25 cellular contexts compared by ENCODE assay signal in genomic region chr6:18609715-18610114, GRCh38.
DNase-seq lines count a peak whose midpoint lies in the region; ATAC-seq, FAIRE-seq and TF ChIP-seq lines count a peak whose summit lies in the region.
"Had no signal": no experiment of that assay in that cellular context is flagged by ENCODE, and none has a peak within 500 bp of the region (broad histone marks: within the 10 kb centered on the region; RNA-seq: fewer than 3 reads in every experiment).

No MANE protein-coding gene starts in this region.

- H3K27ac ChIP-seq in HepG2 (ENCODE audit: extremely low read length, insufficient read depth, low read length) (no peak overlapping the region), right lobe of liver (no peak overlapping the region), OCI-LY3 (ENCODE audit: low read length) (no peak overlapping the region)
- H3K27ac ChIP-seq: GM23248, RWPE1 had no signal

- FAIRE-seq in HepG2 (lab: Jason Lieb, UNC), result no peak
- FAIRE-seq: GM12891 had no signal

- no peaks in the 10 kb centered on the region for H3K4me1 Mint-ChIP-seq in stimulated activated effector memory CD8-positive, alpha-beta T cell treated with anti-CD3 and anti-CD28 coated beads, Interleukin-12 subunit alpha, Interleukin-12 subunit beta, amount 100 ng/mL, for 72 hours
- H3K4me1 Mint-ChIP-seq in activated CD4-positive, alpha-beta memory T cell treated with anti-CD3 and anti-CD28 coated beads, Interleukin-2, amount 10 ng/mL, durations not matched to agents 7 days and 5 days, result no peaks in the 10 kb centered on the region
- H3K4me1 Mint-ChIP-seq: CD4-positive, CD25-positive, alpha-beta regulatory T cell had no signal

- H3K4me3 Mint-ChIP-seq in stimulated activated effector memory CD8-positive, alpha-beta T cell treated with anti-CD3 and anti-CD28 coated beads, Interleukin-12 subunit alpha, Interleukin-12 subunit beta, amount 100 ng/mL, for 72 hours, result no peak overlapping the region
- H3K4me3 Mint-ChIP-seq in activated CD4-positive, alpha-beta memory T cell treated with anti-CD3 and anti-CD28 coated beads, Interleukin-2, amount 10 ng/mL, durations not matched to agents 7 days and 5 days, result no peak overlapping the region
- H3K4me3 Mint-ChIP-seq: CD4-positive, CD25-positive, alpha-beta regulatory T cell had no signal

- H3K36me3 Mint-ChIP-seq in stimulated activated effector memory CD8-positive, alpha-beta T cell treated with anti-CD3 and anti-CD28 coated beads, Interleukin-12 subunit alpha, Interleukin-12 subunit beta, amount 100 ng/mL, for 72 hours, result no peaks in the 10 kb centered on the region
- H3K36me3 Mint-ChIP-seq in activated CD4-positive, alpha-beta memory T cell treated with anti-CD3 and anti-CD28 coated beads, Interleukin-2, amount 10 ng/mL, durations not matched to agents 7 days and 5 days (ENCODE audit: low read depth), result no peaks in the 10 kb centered on the region
- H3K36me3 Mint-ChIP-seq: CD4-positive, CD25-positive, alpha-beta regulatory T cell had no signal

- no peak overlapping the region for H3K27ac Mint-ChIP-seq in stimulated activated effector memory CD8-positive, alpha-beta T cell treated with anti-CD3 and anti-CD28 coated beads, Interleukin-12 subunit alpha, Interleukin-12 subunit beta, amount 100 ng/mL, for 72 hours
- H3K27ac Mint-ChIP-seq in activated CD4-positive, alpha-beta memory T cell treated with anti-CD3 and anti-CD28 coated beads, Interleukin-2, amount 10 ng/mL, durations not matched to agents 7 days and 5 days, result no peak overlapping the region
- H3K27ac Mint-ChIP-seq: CD4-positive, CD25-positive, alpha-beta regulatory T cell had no signal

- TF ChIP-seq POLR2A in HepG2 (IDR thresholded peaks at IDR 0.05; ENCODE audit: insufficient read depth in 1 of 2, low read depth in 2 of 2, low read length in 2 of 2), result no peak
- TF ChIP-seq POLR2A in right lobe of liver (IDR thresholded peaks at IDR 0.05), result no peak

- no peaks in the 10 kb centered on the region for H4K20me1 ChIP-seq in HepG2 (ENCODE audit: insufficient read depth, low read length)
- H4K20me1 ChIP-seq in OCI-LY3 (ENCODE audit: insufficient read depth, low read length), result no peaks in the 10 kb centered on the region

- H2AFZ ChIP-seq in HepG2 (ENCODE audit: low read length), result no peak overlapping the region
- no peak overlapping the region for H2AFZ ChIP-seq in OCI-LY3 (ENCODE audit: low read depth, low read length)
- H2AFZ ChIP-seq: GM23248 had no signal

- DNase-seq in HepG2 (ENCODE audit: low spot score) (no peak), right lobe of liver (no peak), epithelial cell of esophagus (ENCODE audit: low read depth) (peak; percentile 24), NCI-H510A (lab: John Stamatoyannopoulos, UW) (no peak), GM13976 (ENCODE audit: low spot score) (no peak)
- no peak for DNase-seq in stimulated activated effector memory CD8-positive, alpha-beta T cell treated with anti-CD3 and anti-CD28 coated beads, Interleukin-12 subunit alpha, Interleukin-12 subunit beta, amount 100 ng/mL, for 72 hours (ENCODE audit: low spot score in 2 of 2)
- no peak for DNase-seq in activated CD4-positive, alpha-beta memory T cell treated with anti-CD3 and anti-CD28 coated beads, Interleukin-2, amount 10 ng/mL, durations not matched to agents 7 days and 5 days
- DNase-seq: CD4-positive, CD25-positive, alpha-beta regulatory T cell; COR-L47; DMS 273 treated with DMSO at 0.1 percent for 48 hours; GM23248; Kasumi-1; MG63; NCI-H1417; NCI-H1694 treated with DMSO at 0.1 percent for 48 hours; NCI-H2081 treated with DMSO at 0.1 percent for 48 hours; NCI-H2171 treated with DMSO at 0.1 percent for 48 hours; NCI-H526 treated with DMSO at 0.1 percent for 48 hours; PC-3; SIG-M5; SK-N-SH had no signal

- no peak for TF ChIP-seq RAD21 in HepG2 (CRISPR knock-in tag; IDR thresholded peaks at IDR 0.05)

- CTCF ChIA-PET in HepG2 (lab: Yijun Ruan, JAX; ENCODE audit: low intra/inter-chr PET ratio, low total read pairs), result no interaction called here
- CTCF ChIA-PET in activated CD4-positive, alpha-beta memory T cell treated with anti-CD3 and anti-CD28 coated beads, Interleukin-2, amount 10 ng/mL, durations not matched to agents 7 days and 5 days (lab: Charles Lee), result interaction anchor here (1.3 kb wide), 1 partner anchor 13 kb away, joined by 4 read pairs; no protein-coding TSS in a partner anchor

- 0% methylated on average over 1 of the region's 1 CpG for WGBS in HepG2 (ENCODE audit: low lambda C conversion rate)
- WGBS in right lobe of liver (ENCODE audit: insufficient coverage, low coverage, low lambda C conversion rate, missing lambda C conversion rate), result 27% methylated on average over 1 of the region's 1 CpG

- H3K4me3 ChIP-seq in HepG2 (replicated peaks in 1 of 3; ENCODE audit: insufficient read depth in 1 of 3, low read depth in 2 of 3, low read length in 3 of 3) (no peak overlapping the region), right lobe of liver (no peak overlapping the region), OCI-LY3 (ENCODE audit: low read length) (no peak overlapping the region), epithelial cell of esophagus (ENCODE audit: low read length) (no peak overlapping the region)
- H3K4me3 ChIP-seq: GM23248, HAP-1, MG63 had no signal

- no peaks in the 10 kb centered on the region for H3K27me3 ChIP-seq in HepG2 (ENCODE audit: control insufficient read depth in 1 of 2, insufficient read depth in 2 of 2, low read length in 2 of 2)
- no peaks in the 10 kb centered on the region for H3K27me3 ChIP-seq in right lobe of liver
- no peaks in the 10 kb centered on the region for H3K27me3 ChIP-seq in OCI-LY3 (ENCODE audit: low read depth, low read length)
- H3K27me3 ChIP-seq: MG63 had no signal

- H3K9me3 ChIP-seq in HepG2 (ENCODE audit: low read length), result no peaks in the 10 kb centered on the region
- H3K9me3 ChIP-seq in right lobe of liver, result no peaks in the 10 kb centered on the region
- no peaks in the 10 kb centered on the region for H3K9me3 ChIP-seq in OCI-LY3 (ENCODE audit: insufficient read depth, low read length)
- H3K9me3 ChIP-seq: HAP-1, MG63, SK-N-SH had no signal

- intact Hi-C loops in HepG2 (cut with micrococcal nuclease; ENCODE audit: unreplicated experiment), result no loop called here
- intact Hi-C loops in right lobe of liver (cut with DNase I), result no loop called here

- no peaks in the 10 kb centered on the region for H3K36me3 ChIP-seq in HepG2 (replicated peaks in 1 of 2; ENCODE audit: control insufficient read depth in 1 of 2, insufficient read depth in 2 of 2, low read length in 2 of 2)
- no peaks in the 10 kb centered on the region for H3K36me3 ChIP-seq in right lobe of liver
- no peaks in the 10 kb centered on the region for H3K36me3 ChIP-seq in OCI-LY3 (replicated peaks; ENCODE audit: low read depth, low read length)
- H3K36me3 ChIP-seq: HAP-1, MG63 had no signal

- no peaks in the 10 kb centered on the region for H3K9me3 Mint-ChIP-seq in stimulated activated effector memory CD8-positive, alpha-beta T cell treated with anti-CD3 and anti-CD28 coated beads, Interleukin-12 subunit alpha, Interleukin-12 subunit beta, amount 100 ng/mL, for 72 hours
- no peaks in the 10 kb centered on the region for H3K9me3 Mint-ChIP-seq in activated CD4-positive, alpha-beta memory T cell treated with anti-CD3 and anti-CD28 coated beads, Interleukin-2, amount 10 ng/mL, durations not matched to agents 7 days and 5 days

- POLR2A ChIA-PET in HepG2 (lab: Yijun Ruan, JAX), result no interaction called here
- POLR2A ChIA-PET in activated CD4-positive, alpha-beta memory T cell treated with anti-CD3 and anti-CD28 coated beads, Interleukin-2, amount 10 ng/mL, durations not matched to agents 7 days and 5 days (lab: Charles Lee), result no interaction called here

- peaks cover 2% of the 10 kb centered on the region for H3K27me3 Mint-ChIP-seq in activated CD4-positive, alpha-beta memory T cell treated with anti-CD3 and anti-CD28 coated beads, Interleukin-2, amount 10 ng/mL, durations not matched to agents 7 days and 5 days

- H3K79me2 ChIP-seq in HepG2 (ENCODE audit: insufficient read depth, low read length) (no peaks in the 10 kb centered on the region), OCI-LY3 (ENCODE audit: low read length) (no peaks in the 10 kb centered on the region)

- H3K4me2 ChIP-seq in HepG2 (ENCODE audit: low read depth, low read length) (no peak overlapping the region), OCI-LY3 (ENCODE audit: low read length) (peak overlapping the region; percentile 5; the same call in 1 of the 2 replicates)
- H3K4me2 ChIP-seq: SK-N-SH had no signal

- no peaks in the 10 kb centered on the region for H3K4me1 ChIP-seq in HepG2 (ENCODE audit: insufficient read depth, low read length)
- H3K4me1 ChIP-seq in right lobe of liver, result peaks cover 0 to 7% (median 2%) of the 10 kb centered on the region in 4 donors
- peaks cover 8% of the 10 kb centered on the region for H3K4me1 ChIP-seq in OCI-LY3 (ENCODE audit: low read length)

- TF ChIP-seq EP300 in HepG2 (IDR thresholded peaks at IDR 0.05; ENCODE audit: low read depth in 2 of 2, low read length in 2 of 2), result no peak
- no peak for TF ChIP-seq EP300 in HepG2 (CRISPR knock-in tag; IDR thresholded peaks at IDR 0.05; ENCODE audit: borderline replicate concordance)

- H3K9ac ChIP-seq in HepG2 (ENCODE audit: insufficient read depth, low read depth, low read length) (no peak overlapping the region), OCI-LY3 (ENCODE audit: low read length) (no peak overlapping the region)
- H3K9ac ChIP-seq: GM23248, SK-N-SH had no signal

- no TSS peak for BruUV-seq in HepG2 (replicated peaks; lab: Mats Ljungman, UMichigan)

- in situ Hi-C loops in HepG2 (cut with HindIII; ENCODE audit: extremely low pct_ligation_motif_present, low pct_unique_long_range_greater_than_20kb), result no loop called here
- in situ Hi-C loops in GM13976 (cut with MboI; ENCODE audit: low sequenced_read_pairs, unreplicated experiment), result no loop called here

- ATAC-seq in HepG2, result no peak
- no peak for ATAC-seq in right lobe of liver
- peak; percentile 45 for ATAC-seq in stimulated activated effector memory CD8-positive, alpha-beta T cell treated with anti-CD3 and anti-CD28 coated beads, Interleukin-12 subunit alpha, Interleukin-12 subunit beta, amount 100 ng/mL, for 72 hours
- ATAC-seq: PC-3 had no signal

- no peak for TF ChIP-seq CTCF in HepG2 (CRISPR knock-in tag; IDR thresholded peaks at IDR 0.05)
- TF ChIP-seq CTCF in right lobe of liver (IDR thresholded peaks at IDR 0.05), result no peak
- no peak for TF ChIP-seq CTCF in OCI-LY3 (IDR thresholded peaks at IDR 0.05; ENCODE audit: low read depth, low read length)
- TF ChIP-seq CTCF in epithelial cell of esophagus (IDR thresholded peaks at IDR 0.05; ENCODE audit: insufficient read depth, low read depth, low read length, missing control alignments), result no peak
- TF ChIP-seq CTCF in GM13976 (IDR thresholded peaks at IDR 0.05; ENCODE audit: borderline replicate concordance, control extremely low read depth, extremely low read depth, insufficient read depth, missing control alignments), result no peak

TF ChIP-seq in HepG2, 621 proteins besides CTCF, POLR2A, EP300 and RAD21:
- TF ChIP-seq MAFK (conservative IDR thresholded peaks at IDR 0.05 in 1 of 2, IDR thresholded peaks at IDR 0.05 in 1 of 2; ENCODE audit: low read length in 2 of 2) (peak; percentile 81 to 89), SMAD9 (CRISPR knock-in tag; IDR thresholded peaks at IDR 0.05) (no peak), MAFF (IDR thresholded peaks at IDR 0.05; ENCODE audit: low read depth, low read length) (peak; percentile 77)
